Comparison of ENCODE assay signal across 8 cellular contexts in genomic region chr16:11224894-11225676, GRCh38. TPM values are rescaled to one million over a fixed set of nuclear protein-coding genes. Genes with fewer than 3 reads are reported as not detected.
DNase-seq lines count a peak whose midpoint lies in the region; ATAC-seq and TF ChIP-seq lines count a peak whose summit lies in the region.

No MANE protein-coding gene starts in this region.

- H3K4me3 ChIP-seq in GM12875 (ENCODE audit: low read depth, low read length), result peak overlapping the region; percentile 3
- H3K4me3 ChIP-seq in Panc1 (ENCODE audit: low read depth in 2 of 2, low read length in 2 of 2), result no peak overlapping the region
- peak overlapping the region; percentile 62 for H3K4me3 ChIP-seq in osteoblast (ENCODE audit: insufficient read depth, low read length)
- H3K4me3 ChIP-seq in GM23248, result no peak overlapping the region

- H4K20me1 ChIP-seq in osteoblast (ENCODE audit: insufficient read depth, low read length) (no peaks in the 10 kb centered on the region), GM23248 (ENCODE audit: insufficient read depth) (no peaks in the 10 kb centered on the region)

- 55 to 61% methylated on average over 18 to 21 of the region's 21 CpGs for WGBS in GM23248 (ENCODE audit: low coverage in 1 of 2, low lambda C conversion rate in 2 of 2, missing lambda C conversion rate in 2 of 2), 2 experiments

- H3K9me3 ChIP-seq in Panc1 (ENCODE audit: control insufficient read depth, insufficient read depth, low read depth, low read length) (no peaks in the 10 kb centered on the region), osteoblast (ENCODE audit: low read depth, low read length) (no peaks in the 10 kb centered on the region), GM23248 (ENCODE audit: low read depth) (no peaks in the 10 kb centered on the region)

- H3K9ac ChIP-seq in GM23248, result no peak overlapping the region

- intact Hi-C loops in Panc1 (cut with micrococcal nuclease; ENCODE audit: unreplicated experiment), result no loop called here

- H3K79me2 ChIP-seq in osteoblast (ENCODE audit: insufficient read depth, low read length) (no peaks in the 10 kb centered on the region), GM23248 (ENCODE audit: insufficient read depth) (no peaks in the 10 kb centered on the region)

- POLR2A ChIA-PET in Panc1 (lab: Charles Lee), result interaction anchor here (0.6 kb wide), 1 partner anchor 30 kb away, joined by 3 read pairs; no protein-coding TSS in a partner anchor

- DNase-seq in Panc1 (ENCODE audit: low read depth, low spot score) (no peak), osteoblast (ENCODE audit: insufficient read length, low spot score, missing footprints) (peak; percentile 82), GM23248 (no peak), EL (no peak), hippocampal formation (lab: John Stamatoyannopoulos, UW) (no peak)
- peak; percentile 91 for DNase-seq in activated naive CD4-positive, alpha-beta T cell treated with anti-CD3 and anti-CD28 coated beads, Interleukin-2, amount 10 ng/mL, durations not matched to agents 7 days and 5 days

- H2AFZ ChIP-seq in osteoblast (ENCODE audit: low read length) (peak overlapping the region; percentile 92), GM23248 (no peak overlapping the region)

- H3K27ac ChIP-seq in Panc1 (ENCODE audit: low read length) (no peak overlapping the region), osteoblast (ENCODE audit: low read depth, low read length) (no peak overlapping the region), GM23248 (no peak overlapping the region)

- no peaks in the 10 kb centered on the region for H3K9me2 ChIP-seq in GM23248 (ENCODE audit: insufficient read depth)

- no peaks in the 10 kb centered on the region for H3K9me3 Mint-ChIP-seq in activated naive CD4-positive, alpha-beta T cell treated with anti-CD3 and anti-CD28 coated beads, Interleukin-2, amount 10 ng/mL, durations not matched to agents 7 days and 5 days

- peak overlapping the region; percentile 99 for H3K27ac Mint-ChIP-seq in activated naive CD4-positive, alpha-beta T cell treated with anti-CD3 and anti-CD28 coated beads, Interleukin-2, amount 10 ng/mL, durations not matched to agents 7 days and 5 days

- H3K4me3 Mint-ChIP-seq in activated naive CD4-positive, alpha-beta T cell treated with anti-CD3 and anti-CD28 coated beads, Interleukin-2, amount 10 ng/mL, durations not matched to agents 7 days and 5 days, result peak overlapping the region; percentile 67

- TF ChIP-seq CTCF in GM12875 (IDR thresholded peaks at IDR 0.05; ENCODE audit: borderline replicate concordance, insufficient read depth, low read depth, low read length) (no peak), Panc1 (IDR thresholded peaks at IDR 0.05) (no peak), osteoblast (IDR thresholded peaks at IDR 0.05; ENCODE audit: extremely low read depth, low read depth, low read length) (no peak)

- no peaks in the 10 kb centered on the region for H3K27me3 Mint-ChIP-seq in activated naive CD4-positive, alpha-beta T cell treated with anti-CD3 and anti-CD28 coated beads, Interleukin-2, amount 10 ng/mL, durations not matched to agents 7 days and 5 days

- peaks cover 90% of the 10 kb centered on the region for H3K4me1 Mint-ChIP-seq in activated naive CD4-positive, alpha-beta T cell treated with anti-CD3 and anti-CD28 coated beads, Interleukin-2, amount 10 ng/mL, durations not matched to agents 7 days and 5 days

- H3K27me3 ChIP-seq in Panc1 (ENCODE audit: control insufficient read depth, insufficient read depth, low read length), result no peaks in the 10 kb centered on the region
- H3K27me3 ChIP-seq in osteoblast (ENCODE audit: insufficient read depth, low read length), result peaks cover 3% of the 10 kb centered on the region
- no peaks in the 10 kb centered on the region for H3K27me3 ChIP-seq in GM23248 (replicated peaks; ENCODE audit: insufficient read depth)

- no TSS peak for BruUV-seq in Panc1 (replicated peaks; lab: Mats Ljungman, UMichigan)

- peak overlapping the region; percentile 77 for H3K4me2 ChIP-seq in osteoblast (ENCODE audit: insufficient read depth, low read length)
- H3K4me2 ChIP-seq in GM23248 (ENCODE audit: unreplicated experiment), result no peak overlapping the region

- CTCF ChIA-PET in Panc1 (lab: Charles Lee), result no interaction called here
- CTCF ChIA-PET in activated naive CD4-positive, alpha-beta T cell treated with anti-CD3 and anti-CD28 coated beads, Interleukin-2, amount 10 ng/mL, durations not matched to agents 7 days and 5 days (lab: Charles Lee), result interaction anchor here (0.5 to 1.9 kb wide), 12 partner anchors 8 to 262 kb away, joined by 3 to 16 read pairs (median 4); partner anchors contain the start of gene SOCS1

- ATAC-seq in HG02623 (IDR thresholded peaks at IDR 0.05; ENCODE audit: unreplicated experiment) (peak; percentile 75), Panc1 (peak; percentile 15; the same call in 1 of the 2 replicates)

- peaks cover 2% of the 10 kb centered on the region for H3K36me3 Mint-ChIP-seq in activated naive CD4-positive, alpha-beta T cell treated with anti-CD3 and anti-CD28 coated beads, Interleukin-2, amount 10 ng/mL, durations not matched to agents 7 days and 5 days

- in situ Hi-C loops in Panc1 (cut with HindIII; ENCODE audit: low pct_unique_long_range_greater_than_20kb, low sequenced_read_pairs), result no loop called here
- in situ Hi-C loops in GM23248 (cut with MboI), result no loop called here

- H3F3A ChIP-seq in GM23248 (ENCODE audit: insufficient read depth), result no peaks in the 10 kb centered on the region

- H3K4me1 ChIP-seq in Panc1 (ENCODE audit: control insufficient read depth, insufficient read depth, low read length), result no peaks in the 10 kb centered on the region
- no peaks in the 10 kb centered on the region for H3K4me1 ChIP-seq in osteoblast (ENCODE audit: insufficient read depth, low read length)
- H3K4me1 ChIP-seq in GM23248 (ENCODE audit: insufficient read depth), result no peaks in the 10 kb centered on the region

- H3K36me3 ChIP-seq in Panc1 (ENCODE audit: control insufficient read depth, insufficient read depth, low read length) (no peaks in the 10 kb centered on the region), osteoblast (ENCODE audit: insufficient read depth, low read length) (no peaks in the 10 kb centered on the region), GM23248 (ENCODE audit: low read depth) (no peaks in the 10 kb centered on the region)

RNA-seq across cellular contexts. Expression of gene SOCS1, which starts 30.9 kb away (rescaled TPM):
- total RNA-seq in Panc1 (2021; ENCODE audit: unreplicated experiment) (4.8 TPM), osteoblast (1.1 and 1.8 TPM in 2 replicates)
- 3.8 TPM for polyA plus RNA-seq in Panc1 (2012; ENCODE audit: insufficient read length)
- 1.4 and 2.0 TPM in 2 replicates for total RNA-seq in GM23248 (2014; rRNA removed; shearing (Covaris generic))
- polyA plus RNA-seq in GM23248 (2016; fragmentation: Nextera tagmentation; extraction: Ambion mirVana), result 1.6 and 2.3 TPM in 2 replicates

RNA-seq across cellular contexts. Expression of gene TNP2, which starts 44.0 kb away (rescaled TPM):
- total RNA-seq in Panc1 (2021; ENCODE audit: unreplicated experiment) (not detected), osteoblast (not detected in 2 replicates)
- polyA plus RNA-seq in Panc1 (2012; ENCODE audit: insufficient read length), result not detected
- total RNA-seq in GM23248 (2014; rRNA removed; shearing (Covaris generic)), result not detected in 2 replicates
- not detected in 2 replicates for polyA plus RNA-seq in GM23248 (2016; fragmentation: Nextera tagmentation; extraction: Ambion mirVana)

RNA-seq across cellular contexts. Expression of gene PRM3, which starts 48.3 kb away (rescaled TPM):
- total RNA-seq in Panc1 (2021; ENCODE audit: unreplicated experiment) (not detected), osteoblast (not detected in 2 replicates)
- polyA plus RNA-seq in Panc1 (2012; ENCODE audit: insufficient read length), result not detected
- total RNA-seq in GM23248 (2014; rRNA removed; shearing (Covaris generic)), result not detected in 2 replicates
- not detected in 2 replicates for polyA plus RNA-seq in GM23248 (2016; fragmentation: Nextera tagmentation; extraction: Ambion mirVana)

RNA-seq across cellular contexts. Expression of gene PRM2, which starts 51.2 kb away (rescaled TPM):
- total RNA-seq in Panc1 (2021; ENCODE audit: unreplicated experiment) (not detected), osteoblast (not detected in 2 replicates)
- not detected for polyA plus RNA-seq in Panc1 (2012; ENCODE audit: insufficient read length)
- not detected in 2 replicates for total RNA-seq in GM23248 (2014; rRNA removed; shearing (Covaris generic))
- polyA plus RNA-seq in GM23248 (2016; fragmentation: Nextera tagmentation; extraction: Ambion mirVana), result not detected in 2 replicates

RNA-seq across cellular contexts. Expression of gene PRM1, which starts 56.0 kb away (rescaled TPM):
- total RNA-seq in Panc1 (2021; ENCODE audit: unreplicated experiment), result not detected
- polyA plus RNA-seq in Panc1 (2012; ENCODE audit: insufficient read length), result not detected
- total RNA-seq in osteoblast, result not detected in 2 replicates
- not detected in 2 replicates for total RNA-seq in GM23248 (2014; rRNA removed; shearing (Covaris generic))
- not detected in 2 replicates for polyA plus RNA-seq in GM23248 (2016; fragmentation: Nextera tagmentation; extraction: Ambion mirVana)

Comparison
In these comparisons a context has a peak if more than half of its experiments do, and no peak if none do; other contexts are left out.
1. H3K4me3 ChIP-seq: peak in GM12875 (single experiment) and osteoblast (single experiment); none in Panc1 (0 of 2) and GM23248 (single experiment).
2. DNase-seq: peak in activated naive CD4-positive, alpha-beta T cell treated with anti-CD3 and anti-CD28 coated beads, Interleukin-2, amount 10 ng/mL, durations not matched to agents 7 days and 5 days (single experiment) and osteoblast (single experiment); none in Panc1 (single experiment), GM23248 (single experiment), EL (single experiment) and hippocampal formation (0 of 2).